Comparison of ENCODE assay signal across 17 cellular contexts in the genomic region with DNA sequence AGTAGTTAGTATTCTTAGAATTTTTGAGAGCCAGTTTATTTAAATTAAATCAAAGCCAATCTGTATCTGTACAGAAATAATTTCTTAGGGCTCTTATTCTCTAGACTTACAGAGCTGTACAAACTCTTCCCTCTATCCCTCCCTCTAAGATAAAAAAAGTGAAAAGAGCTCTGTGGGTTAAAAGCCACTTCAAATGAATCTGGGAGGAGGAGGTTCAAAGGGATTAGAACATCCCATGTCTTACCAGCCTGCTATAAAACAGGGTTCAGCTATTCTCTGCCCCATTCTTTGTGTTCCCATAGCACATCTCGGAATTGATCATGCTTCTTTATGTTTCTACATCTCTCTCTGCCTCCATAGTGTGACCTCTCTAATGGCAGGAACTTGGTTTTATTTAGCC. TPM values are rescaled to one million over a fixed set of nuclear protein-coding genes. Genes with fewer than 3 reads are reported as not detected.
DNase-seq lines count a peak whose midpoint lies in the region; ATAC-seq, FAIRE-seq and TF ChIP-seq lines count a peak whose summit lies in the region.
"Had no signal": no experiment of that assay in that cellular context is flagged by ENCODE, and none has a peak within 500 bp of the region (broad histone marks: within the 10 kb centered on the region; RNA-seq: fewer than 3 reads in every experiment).

No MANE protein-coding gene starts in this region.

- ATAC-seq in GM21390 (IDR thresholded peaks at IDR 0.05; ENCODE audit: unreplicated experiment), result no peak
- no peak for ATAC-seq in HepG2
- ATAC-seq: body of pancreas had no signal

- H3K27ac ChIP-seq in OCI-LY1 (ENCODE audit: low read depth, low read length, poor library complexity, severe bottlenecking) (peak overlapping the region; percentile 95), spleen (peak overlapping the region in 5 of 8 donors; percentile 41 to 81 (median 70)), HepG2 (ENCODE audit: extremely low read length, insufficient read depth, low read length) (no peak overlapping the region)
- H3K27ac ChIP-seq: body of pancreas had no signal

- H3K27me3 Mint-ChIP-seq in activated naive CD4-positive, alpha-beta T cell treated with anti-CD3 and anti-CD28 coated beads, Interleukin-2, amount 50 U/mL, for 24 hours, result no peaks in the 10 kb centered on the region
- H3K27me3 Mint-ChIP-seq in chondrocyte (ENCODE audit: low read depth), result no peaks in the 10 kb centered on the region

- H3K79me2 ChIP-seq in OCI-LY1 (ENCODE audit: insufficient read depth, low read length) (no peaks in the 10 kb centered on the region), HepG2 (ENCODE audit: insufficient read depth, low read length) (peaks cover 13% of the 10 kb centered on the region)

- peak overlapping the region; percentile 35 for H3K27ac Mint-ChIP-seq in activated naive CD4-positive, alpha-beta T cell treated with anti-CD3 and anti-CD28 coated beads, Interleukin-2, amount 50 U/mL, for 24 hours
- H3K27ac Mint-ChIP-seq in chondrocyte (ENCODE audit: unreplicated experiment), result peak overlapping the region; percentile 57

- TF ChIP-seq POLR2A in spleen (IDR thresholded peaks at IDR 0.05), result no peak
- TF ChIP-seq POLR2A in HepG2 (IDR thresholded peaks at IDR 0.05; ENCODE audit: insufficient read depth in 1 of 2, low read depth in 2 of 2, low read length in 2 of 2), result no peak

- CTCF ChIA-PET in HepG2 (lab: Yijun Ruan, JAX; ENCODE audit: low intra/inter-chr PET ratio, low total read pairs), result no interaction called here

- H3K4me1 Mint-ChIP-seq in activated naive CD4-positive, alpha-beta T cell treated with anti-CD3 and anti-CD28 coated beads, Interleukin-2, amount 50 U/mL, for 24 hours, result peaks cover 86% of the 10 kb centered on the region
- H3K4me1 Mint-ChIP-seq in chondrocyte (ENCODE audit: low read depth), result peaks cover 82% of the 10 kb centered on the region

- peaks cover 42% of the 10 kb centered on the region for H3K4me1 ChIP-seq in OCI-LY1 (ENCODE audit: insufficient read depth, low read length, severe bottlenecking)
- peaks cover 3 to 76% (median 55%) of the 10 kb centered on the region in 6 donors for H3K4me1 ChIP-seq in spleen
- peaks cover 17% of the 10 kb centered on the region for H3K4me1 ChIP-seq in HepG2 (ENCODE audit: insufficient read depth, low read length)

- H3K27me3 ChIP-seq in OCI-LY1 (ENCODE audit: insufficient read depth, low read length), result no peaks in the 10 kb centered on the region
- no peaks in the 10 kb centered on the region for H3K27me3 ChIP-seq in spleen (replicated peaks in 1 of 7)
- H3K27me3 ChIP-seq in HepG2 (ENCODE audit: control insufficient read depth in 1 of 2, insufficient read depth in 2 of 2, low read length in 2 of 2), result no peaks in the 10 kb centered on the region
- H3K27me3 ChIP-seq: body of pancreas, Peyer's patch, sigmoid colon had no signal

- FAIRE-seq in HepG2 (lab: Jason Lieb, UNC), result no peak
- FAIRE-seq: HTR-8/SVneo had no signal

- peaks cover 3% of the 10 kb centered on the region for H3K36me3 Mint-ChIP-seq in activated naive CD4-positive, alpha-beta T cell treated with anti-CD3 and anti-CD28 coated beads, Interleukin-2, amount 50 U/mL, for 24 hours
- no peaks in the 10 kb centered on the region for H3K36me3 Mint-ChIP-seq in chondrocyte (ENCODE audit: low read depth)

- WGBS in spleen, 5 donors, result 86 to 100% (median 91%) methylated on average over 1 of the region's 1 CpG
- 100% methylated on average over 1 of the region's 1 CpG for WGBS in HepG2 (ENCODE audit: low lambda C conversion rate)

- TF ChIP-seq CTCF in OCI-LY1 (IDR thresholded peaks at IDR 0.05; ENCODE audit: low read length) (no peak), chondrocyte (IDR thresholded peaks at IDR 0.05) (no peak), spleen (IDR thresholded peaks at IDR 0.05 in 8 of 11, conservative IDR thresholded peaks at IDR 0.05 in 3 of 11) (no peak), HepG2 (CRISPR knock-in tag; IDR thresholded peaks at IDR 0.05) (no peak)

- POLR2A ChIA-PET in HepG2 (lab: Yijun Ruan, JAX), result interaction anchor here (0.6 kb wide), 2 partner anchors 9 to 86 kb away, joined by 3 read pairs; no protein-coding TSS in a partner anchor

- TF ChIP-seq RAD21 in HepG2 (CRISPR knock-in tag; IDR thresholded peaks at IDR 0.05), result no peak

- peaks cover 12% of the 10 kb centered on the region for H3K36me3 ChIP-seq in OCI-LY1 (ENCODE audit: insufficient read depth, low read length)
- H3K36me3 ChIP-seq in spleen, result peaks cover 0 to 17% (median 0%) of the 10 kb centered on the region in 6 donors
- H3K36me3 ChIP-seq in HepG2 (replicated peaks in 1 of 2; ENCODE audit: control insufficient read depth in 1 of 2, insufficient read depth in 2 of 2, low read length in 2 of 2), result peaks cover 1 to 30% of the 10 kb centered on the region in 2 experiments; a peak in 1 of 5 replicates
- H3K36me3 ChIP-seq: Peyer's patch, sigmoid colon had no signal

- H3K9ac ChIP-seq in OCI-LY1 (ENCODE audit: low read length) (no peak overlapping the region), HepG2 (ENCODE audit: insufficient read depth, low read depth, low read length) (no peak overlapping the region)

- H4K20me1 ChIP-seq in OCI-LY1 (ENCODE audit: insufficient read depth, low read length) (no peaks in the 10 kb centered on the region), HepG2 (ENCODE audit: insufficient read depth, low read length) (no peaks in the 10 kb centered on the region; the same call in none of the 2 replicates)

- no peaks in the 10 kb centered on the region for H3K9me2 ChIP-seq in OCI-LY1 (ENCODE audit: low read depth, low read length)

- BruUV-seq in HepG2 (replicated peaks; lab: Mats Ljungman, UMichigan), result no TSS peak

- H3K9me3 Mint-ChIP-seq in activated naive CD4-positive, alpha-beta T cell treated with anti-CD3 and anti-CD28 coated beads, Interleukin-2, amount 50 U/mL, for 24 hours, result no peaks in the 10 kb centered on the region
- no peaks in the 10 kb centered on the region for H3K9me3 Mint-ChIP-seq in chondrocyte (ENCODE audit: low read depth)

- no peaks in the 10 kb centered on the region for H3F3A ChIP-seq in OCI-LY1 (ENCODE audit: insufficient read depth, low read length)

- no peak overlapping the region for H3K4me3 ChIP-seq in OCI-LY1 (ENCODE audit: low read depth, low read length, poor library complexity, severe bottlenecking)
- no peak overlapping the region for H3K4me3 ChIP-seq in spleen
- H3K4me3 ChIP-seq in HepG2 (replicated peaks in 1 of 3; ENCODE audit: insufficient read depth in 1 of 3, low read depth in 2 of 3, low read length in 3 of 3), result no peak overlapping the region
- H3K4me3 ChIP-seq: body of pancreas, Peyer's patch, sigmoid colon had no signal

- H2AFZ ChIP-seq in OCI-LY1 (ENCODE audit: low read length) (no peak overlapping the region), HepG2 (ENCODE audit: low read length) (no peak overlapping the region)

- TF ChIP-seq EP300 in HepG2 (IDR thresholded peaks at IDR 0.05; ENCODE audit: low read depth in 2 of 2, low read length in 2 of 2), result no peak
- TF ChIP-seq EP300 in HepG2 (CRISPR knock-in tag; IDR thresholded peaks at IDR 0.05; ENCODE audit: borderline replicate concordance), result no peak

- DNase-seq in activated naive CD4-positive, alpha-beta T cell treated with anti-CD3 and anti-CD28 coated beads, Interleukin-2, amount 50 U/mL, for 16 hours, result no peak
- DNase-seq in chondrocyte (ENCODE audit: low spot score), result no peak
- no peak for DNase-seq in spleen
- DNase-seq in HepG2 (ENCODE audit: low spot score), result no peak
- DNase-seq in NCI-H526 treated with DMSO at 0.1 percent for 48 hours (lab: John Stamatoyannopoulos, UW), result no peak
- DNase-seq: activated CD4-positive, CD25-positive, alpha-beta regulatory T cell treated with anti-CD3 and anti-CD28 coated beads, Interleukin-2, amount 50 U/mL, for 72 hours; body of pancreas; effector CD4-positive, alpha-beta T cell; NCI-H2081; Peyer's patch; sigmoid colon; stimulated activated CD4-positive, alpha-beta T cell treated with anti-CD3 and anti-CD28 coated beads, Interleukin-4, amount 100 ng/mL, for 24 hours had no signal

- H3K9me3 ChIP-seq in OCI-LY1 (ENCODE audit: low read length), result no peaks in the 10 kb centered on the region
- no peaks in the 10 kb centered on the region for H3K9me3 ChIP-seq in spleen
- H3K9me3 ChIP-seq in HepG2 (ENCODE audit: low read length), result no peaks in the 10 kb centered on the region
- H3K9me3 ChIP-seq: body of pancreas, Peyer's patch, sigmoid colon had no signal

- H3K4me2 ChIP-seq in OCI-LY1 (ENCODE audit: low read length) (no peak overlapping the region), HepG2 (ENCODE audit: low read depth, low read length) (no peak overlapping the region)

- H3K4me3 Mint-ChIP-seq in activated naive CD4-positive, alpha-beta T cell treated with anti-CD3 and anti-CD28 coated beads, Interleukin-2, amount 50 U/mL, for 24 hours, result peak overlapping the region; percentile 57
- no peak overlapping the region for H3K4me3 Mint-ChIP-seq in chondrocyte (ENCODE audit: unreplicated experiment)

- intact Hi-C loops in spleen (cut with DNase I; ENCODE audit: low total_unique reads) (no loop called here), HepG2 (cut with micrococcal nuclease; ENCODE audit: unreplicated experiment) (no loop called here)

- in situ Hi-C loops in HepG2 (cut with HindIII; ENCODE audit: extremely low pct_ligation_motif_present, low pct_unique_long_range_greater_than_20kb), result no loop called here

RNA-seq across cellular contexts. Expression of a gene that starts 19.4 kb away (rescaled TPM):
- total RNA-seq in chondrocyte (26.9 to 40.8 TPM (median 28.7 TPM) in 3 replicates), spleen (100 to 1,000 TPM in 1 of 7 donors, 10 to 100 TPM in 6; 52.2 to 103 (median 68.9) TPM), HepG2 (2016; rRNA removed; fragmentation: Illumina TruSeq; extraction: Trizol) (15.9 and 33.4 TPM in 2 replicates)
- polyA plus RNA-seq in spleen (10 to 100 TPM; 10.5 to 18.5 (median 14.9) TPM), HepG2 (2011; rRNA removed) (74.3 and 82.6 TPM in 2 replicates)
- total RNA-seq in HepG2 (2016; cell fraction: cytosol; rRNA removed; fragmentation: Illumina TruSeq; extraction: Trizol; ENCODE audit: low read depth), result 9.6 and 9.8 TPM in 2 replicates
- total RNA-seq in HepG2 (2016; cell fraction: insoluble cytoplasmic fraction; rRNA removed; fragmentation: Illumina TruSeq; extraction: Trizol), result 14.8 and 30.6 TPM in 2 replicates
- total RNA-seq in HepG2 (2016; cell fraction: membrane; rRNA removed; fragmentation: Illumina TruSeq; extraction: Trizol), result 17.2 and 17.3 TPM in 2 replicates
- total RNA-seq in HepG2 (2016; cell fraction: nucleus; rRNA removed; fragmentation: Illumina TruSeq; extraction: Trizol), result 54.0 and 56.5 TPM in 2 replicates
- polyA plus RNA-seq in HepG2 (2011; cell fraction: cytosol; rRNA removed), result 42.1 and 57.2 TPM in 2 replicates
- polyA plus RNA-seq in HepG2 (2011; cell fraction: nucleus; rRNA removed), result 80.2 and 103 TPM in 2 replicates
- 46.0 and 51.9 TPM in 2 replicates for polyA plus RNA-seq in HepG2 (2012)
- 2.8 and 3.0 TPM in 2 replicates for polyA plus RNA-seq in HepG2 (2016; cell fraction: cytosol; fragmentation: Illumina TruSeq; extraction: Trizol; ENCODE audit: low read depth)
- 8.0 and 11.3 TPM in 2 replicates for polyA plus RNA-seq in HepG2 (2016; cell fraction: insoluble cytoplasmic fraction; fragmentation: Illumina TruSeq; extraction: Trizol; ENCODE audit: low read depth)
- 7.6 and 8.2 TPM in 2 replicates for polyA plus RNA-seq in HepG2 (2016; cell fraction: membrane; fragmentation: Illumina TruSeq; extraction: Trizol; ENCODE audit: low read depth)
- polyA plus RNA-seq in HepG2 (2016; cell fraction: nucleus; fragmentation: Illumina TruSeq; extraction: Trizol; ENCODE audit: insufficient read depth, low read depth), result 50.7 and 54.2 TPM in 2 replicates
- polyA minus RNA-seq in HepG2 (2011; rRNA and poly(A)+ RNA removed; ENCODE audit: low replicate concordance), result 53.1 and 74.5 TPM in 2 replicates
- 37.6 and 52.7 TPM in 2 replicates for polyA minus RNA-seq in HepG2 (2011; cell fraction: cytosol; rRNA and poly(A)+ RNA removed)
- 116 and 145 TPM in 2 replicates for polyA minus RNA-seq in HepG2 (2011; cell fraction: nucleus; rRNA and poly(A)+ RNA removed)

RNA-seq across cellular contexts. Expression of a gene that starts 19.8 kb away (rescaled TPM):
- total RNA-seq in chondrocyte (35.3 to 46.5 TPM (median 36.4 TPM) in 3 replicates), spleen (10 to 100 TPM; 13.5 to 19.1 (median 17.4) TPM), HepG2 (2016; rRNA removed; fragmentation: Illumina TruSeq; extraction: Trizol) (9.1 and 9.3 TPM in 2 replicates)
- polyA plus RNA-seq in spleen (1 to 10 TPM; 4.2 to 9.3 (median 5.0) TPM), HepG2 (2011; rRNA removed) (6.6 and 11.0 TPM in 2 replicates)
- 0.88 and 1.1 TPM in 2 replicates for total RNA-seq in HepG2 (2016; cell fraction: cytosol; rRNA removed; fragmentation: Illumina TruSeq; extraction: Trizol; ENCODE audit: low read depth)
- 7.2 and 8.9 TPM in 2 replicates for total RNA-seq in HepG2 (2016; cell fraction: insoluble cytoplasmic fraction; rRNA removed; fragmentation: Illumina TruSeq; extraction: Trizol)
- total RNA-seq in HepG2 (2016; cell fraction: membrane; rRNA removed; fragmentation: Illumina TruSeq; extraction: Trizol), result 3.5 and 3.6 TPM in 2 replicates
- 6.6 and 8.7 TPM in 2 replicates for total RNA-seq in HepG2 (2016; cell fraction: nucleus; rRNA removed; fragmentation: Illumina TruSeq; extraction: Trizol)
- polyA plus RNA-seq in HepG2 (2011; cell fraction: cytosol; rRNA removed), result 4.6 and 5.4 TPM in 2 replicates
- polyA plus RNA-seq in HepG2 (2011; cell fraction: nucleus; rRNA removed), result 26.7 and 28.4 TPM in 2 replicates
- 4.4 and 7.0 TPM in 2 replicates for polyA plus RNA-seq in HepG2 (2012)
- 0.55 and 0.77 TPM in 2 replicates for polyA plus RNA-seq in HepG2 (2016; cell fraction: cytosol; fragmentation: Illumina TruSeq; extraction: Trizol; ENCODE audit: low read depth)
- 7.4 and 8.8 TPM in 2 replicates for polyA plus RNA-seq in HepG2 (2016; cell fraction: insoluble cytoplasmic fraction; fragmentation: Illumina TruSeq; extraction: Trizol; ENCODE audit: low read depth)
- 1.8 and 1.9 TPM in 2 replicates for polyA plus RNA-seq in HepG2 (2016; cell fraction: membrane; fragmentation: Illumina TruSeq; extraction: Trizol; ENCODE audit: low read depth)
- 15.1 and 16.2 TPM in 2 replicates for polyA plus RNA-seq in HepG2 (2016; cell fraction: nucleus; fragmentation: Illumina TruSeq; extraction: Trizol; ENCODE audit: insufficient read depth, low read depth)
- 18.1 and 18.4 TPM in 2 replicates for polyA minus RNA-seq in HepG2 (2011; rRNA and poly(A)+ RNA removed; ENCODE audit: low replicate concordance)
- polyA minus RNA-seq in HepG2 (2011; cell fraction: cytosol; rRNA and poly(A)+ RNA removed), result 5.1 and 5.9 TPM in 2 replicates
- 12.4 and 15.2 TPM in 2 replicates for polyA minus RNA-seq in HepG2 (2011; cell fraction: nucleus; rRNA and poly(A)+ RNA removed)

RNA-seq across cellular contexts. Expression of a gene that starts 35.3 kb away (rescaled TPM):
- total RNA-seq in chondrocyte (0.92 to 1.4 TPM (median 0.97 TPM) in 3 replicates), spleen (1 to 10 TPM in 4 of 7 donors, under 1 TPM in 1, not detected in 2; 0.60 to 2.9 (median 1.7) TPM), HepG2 (2016; rRNA removed; fragmentation: Illumina TruSeq; extraction: Trizol) (0.31 and 0.44 TPM in 2 replicates)
- polyA plus RNA-seq in spleen (1 to 10 TPM; 1.6 to 4.4 (median 3.4) TPM), HepG2 (2011; rRNA removed) (0.41 and 0.46 TPM in 2 replicates)
- total RNA-seq in HepG2 (2016; cell fraction: cytosol; rRNA removed; fragmentation: Illumina TruSeq; extraction: Trizol; ENCODE audit: low read depth), result 0.18 TPM in 1 of 2 replicates, not detected in the other
- total RNA-seq in HepG2 (2016; cell fraction: insoluble cytoplasmic fraction; rRNA removed; fragmentation: Illumina TruSeq; extraction: Trizol), result 0.17 and 0.49 TPM in 2 replicates
- 0.12 and 0.17 TPM in 2 replicates for total RNA-seq in HepG2 (2016; cell fraction: membrane; rRNA removed; fragmentation: Illumina TruSeq; extraction: Trizol)
- 0.47 and 0.53 TPM in 2 replicates for total RNA-seq in HepG2 (2016; cell fraction: nucleus; rRNA removed; fragmentation: Illumina TruSeq; extraction: Trizol)
- polyA plus RNA-seq in HepG2 (2011; cell fraction: cytosol; rRNA removed), result 0.32 and 0.42 TPM in 2 replicates
- polyA plus RNA-seq in HepG2 (2011; cell fraction: nucleus; rRNA removed), result 2.1 and 2.2 TPM in 2 replicates
- 0.56 and 0.88 TPM in 2 replicates for polyA plus RNA-seq in HepG2 (2012)
- 0.12 TPM in 1 of 2 replicates, not detected in the other for polyA plus RNA-seq in HepG2 (2016; cell fraction: cytosol; fragmentation: Illumina TruSeq; extraction: Trizol; ENCODE audit: low read depth)
- polyA plus RNA-seq in HepG2 (2016; cell fraction: insoluble cytoplasmic fraction; fragmentation: Illumina TruSeq; extraction: Trizol; ENCODE audit: low read depth), result 0.28 and 0.50 TPM in 2 replicates
- 0.08 and 0.26 TPM in 2 replicates for polyA plus RNA-seq in HepG2 (2016; cell fraction: membrane; fragmentation: Illumina TruSeq; extraction: Trizol; ENCODE audit: low read depth)
- polyA plus RNA-seq in HepG2 (2016; cell fraction: nucleus; fragmentation: Illumina TruSeq; extraction: Trizol; ENCODE audit: insufficient read depth, low read depth), result 1.5 and 1.9 TPM in 2 replicates
- 0.08 and 0.12 TPM in 2 replicates for polyA minus RNA-seq in HepG2 (2011; rRNA and poly(A)+ RNA removed; ENCODE audit: low replicate concordance)
- polyA minus RNA-seq in HepG2 (2011; cell fraction: cytosol; rRNA and poly(A)+ RNA removed), result not detected in 2 replicates
- polyA minus RNA-seq in HepG2 (2011; cell fraction: nucleus; rRNA and poly(A)+ RNA removed), result 0.50 and 0.52 TPM in 2 replicates
- total RNA-seq: body of pancreas, H4 had no signal
